11 cellular contexts compared by ENCODE assay signal in the genomic region with DNA sequence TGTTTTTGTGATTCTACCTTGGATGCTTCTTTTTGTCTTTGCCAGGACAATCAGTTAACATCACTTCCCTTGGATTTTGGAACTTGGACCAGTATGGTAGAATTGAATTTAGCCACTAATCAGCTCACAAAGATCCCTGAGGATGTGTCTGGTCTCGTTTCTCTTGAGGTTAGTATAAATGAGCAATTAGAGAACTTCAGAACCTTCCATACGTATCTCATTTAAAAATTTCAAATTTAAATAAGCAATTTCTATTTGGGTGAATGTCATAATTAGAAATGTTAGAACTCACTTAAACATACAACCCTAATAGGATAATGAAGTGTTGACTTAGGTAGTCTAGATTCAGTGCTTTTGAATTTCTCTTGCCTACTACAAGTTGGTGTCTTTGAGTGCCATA.
"Had no signal": no experiment of that assay in that cellular context is flagged by ENCODE, and none has a peak within 500 bp of the region (broad histone marks: within the 10 kb centered on the region; RNA-seq: fewer than 3 reads in every experiment).

No MANE protein-coding gene starts in this region.

- H3K4me1 Mint-ChIP-seq: H9 had no signal

- DNase-seq: GM23248, GOT3, H7, H9, HCEC 1CT, HFFc6 had no signal

- H3K9me3 Mint-ChIP-seq: GM23338, H9, HFFc6 had no signal

- H3K4me3 ChIP-seq: GM23248, GM23338, HAP-1 had no signal

- ATAC-seq: GM23338, HCT116 had no signal

- H3K4me1 ChIP-seq: HAP-1 had no signal

- H3K4me3 Mint-ChIP-seq: GM23338, H9, HFFc6 had no signal

- H3K4me2 ChIP-seq: GM23338 had no signal

- H3K9me3 ChIP-seq: HAP-1 had no signal

- H3K27ac Mint-ChIP-seq: GM23338, H9, HFFc6 had no signal

- FAIRE-seq: H1, H54 had no signal

- H3K27ac ChIP-seq: GM23248 had no signal

- H2AFZ ChIP-seq: GM23248, GM23338 had no signal

- H3K9ac ChIP-seq: GM23248 had no signal
